ENCODE assay signal across 9 cellular contexts in genomic region chr1:209648931-209649776, GRCh38. TPM values are rescaled to one million over a fixed set of nuclear protein-coding genes. Genes with fewer than 3 reads are reported as not detected.
DNase-seq lines count a peak whose midpoint lies in the region; ATAC-seq, FAIRE-seq and TF ChIP-seq lines count a peak whose summit lies in the region.
"Had no signal": no experiment of that assay in that cellular context is flagged by ENCODE, and none has a peak within 500 bp of the region (broad histone marks: within the 10 kb centered on the region; RNA-seq: fewer than 3 reads in every experiment).

No MANE protein-coding gene starts in this region.

- peak overlapping the region; percentile 50 for H3K27ac Mint-ChIP-seq in activated T-helper 2 cell treated with anti-CD3 and anti-CD28 coated beads, Interferon-gamma antibody, Interleukin-2, Interleukin-4, amounts not matched to agents 10 μg/mL and 5 μg/mL and 100 μg/mL, durations not matched to agents 14 hours and 24 hours and 36 hours

- H3K27me3 Mint-ChIP-seq in activated T-helper 2 cell treated with anti-CD3 and anti-CD28 coated beads, Interferon-gamma antibody, Interleukin-2, Interleukin-4, amounts not matched to agents 10 μg/mL and 5 μg/mL and 100 μg/mL, durations not matched to agents 14 hours and 24 hours and 36 hours (ENCODE audit: low read depth): no peaks in the 10 kb centered on the region

- H3K4me1 Mint-ChIP-seq in activated T-helper 2 cell treated with anti-CD3 and anti-CD28 coated beads, Interferon-gamma antibody, Interleukin-2, Interleukin-4, amounts not matched to agents 10 μg/mL and 5 μg/mL and 100 μg/mL, durations not matched to agents 14 hours and 24 hours and 36 hours (ENCODE audit: low read depth): peaks cover 58% of the 10 kb centered on the region

- H3K27ac ChIP-seq in heart left ventricle: peak overlapping the region in 10 of 12 donors; percentile 4 to 94 (median 34)

- no peak overlapping the region for H3K4me3 ChIP-seq in heart left ventricle

- H3K36me3 Mint-ChIP-seq in activated T-helper 2 cell treated with anti-CD3 and anti-CD28 coated beads, Interferon-gamma antibody, Interleukin-2, Interleukin-4, amounts not matched to agents 10 μg/mL and 5 μg/mL and 100 μg/mL, durations not matched to agents 14 hours and 24 hours and 36 hours (ENCODE audit: low read depth): no peaks in the 10 kb centered on the region

- no peaks in the 10 kb centered on the region for H3K9me3 ChIP-seq in heart left ventricle

- no peak for TF ChIP-seq CTCF in heart left ventricle (IDR thresholded peaks at IDR 0.05)

- 36 to 48% (median 43%) methylated on average over 6 of the region's 6 CpGs for WGBS in heart left ventricle, 4 donors

- no peaks in the 10 kb centered on the region for H3K27me3 ChIP-seq in heart left ventricle

- DNase-seq in heart left ventricle (no peak), Right ventricle myocardium superior (no peak), kidney glomerular epithelial cell (lab: John Stamatoyannopoulos, UW) (peak; percentile 92), urothelium cell line (ENCODE audit: low spot score) (peak; percentile 61), GM19240 (ENCODE audit: insufficient read length, low spot score) (no peak), NCI-H82 treated with DMSO at 0.1 percent for 48 hours (lab: John Stamatoyannopoulos, UW; ENCODE audit: unreplicated experiment) (no peak), NCI-H1105 (lab: John Stamatoyannopoulos, UW) (no peak)
- no peak for DNase-seq in activated T-helper 2 cell treated with anti-CD3 and anti-CD28 coated beads, Interferon-gamma antibody, Interleukin-2, Interleukin-4, amounts not matched to agents 10 μg/mL and 5 μg/mL and 100 μg/mL, durations not matched to agents 14 hours and 24 hours and 36 hours (ENCODE audit: low spot score)

- no peaks in the 10 kb centered on the region for H3K36me3 ChIP-seq in heart left ventricle

- peak in 3 of 4 donors; percentile 47 to 66 (median 62) for ATAC-seq in heart left ventricle
- no peak for ATAC-seq in Right ventricle myocardium superior (ENCODE audit: poor library complexity)

- intact Hi-C loops in heart left ventricle (cut with DNase I) (loop anchor here in 2 of 10 donors (2.0 to 5.0 kb wide), 2 partner anchors 26 to 38 kb away; partner anchors contain the start of gene G0S2 (in 1 of the 2)), Right ventricle myocardium superior (cut with DNase I) (no loop called here)
- intact Hi-C loops in activated T-helper 2 cell treated with anti-CD3 and anti-CD28 coated beads, Interferon-gamma antibody, Interleukin-2, Interleukin-4, amounts not matched to agents 10 μg/mL and 5 μg/mL and 100 μg/mL, durations not matched to agents 14 hours and 24 hours and 36 hours (cut with micrococcal nuclease): loop anchor here (5.0 kb wide), 1 partner anchor 47 kb away; no protein-coding TSS in a partner anchor

- peak; percentile 87 for FAIRE-seq in urothelium cell line (lab: Jason Lieb, UNC)

- H3K4me1 ChIP-seq in heart left ventricle: peaks cover 10 to 97% (median 77%) of the 10 kb centered on the region in 12 donors

- no peak overlapping the region for H3K4me3 Mint-ChIP-seq in activated T-helper 2 cell treated with anti-CD3 and anti-CD28 coated beads, Interferon-gamma antibody, Interleukin-2, Interleukin-4, amounts not matched to agents 10 μg/mL and 5 μg/mL and 100 μg/mL, durations not matched to agents 14 hours and 24 hours and 36 hours (ENCODE audit: low read depth)

- TF ChIP-seq POLR2A in heart left ventricle (IDR thresholded peaks at IDR 0.05): no peak

- no peaks in the 10 kb centered on the region for H3K9me3 Mint-ChIP-seq in activated T-helper 2 cell treated with anti-CD3 and anti-CD28 coated beads, Interferon-gamma antibody, Interleukin-2, Interleukin-4, amounts not matched to agents 10 μg/mL and 5 μg/mL and 100 μg/mL, durations not matched to agents 14 hours and 24 hours and 36 hours

RNA-seq across cellular contexts. Expression of gene LAMB3, which starts 3.1 kb away (rescaled TPM):
- total RNA-seq in heart left ventricle (1 to 10 TPM in 8 of 9 donors, under 1 TPM in 1; 0.83 to 7.4 (median 3.6) TPM), Right ventricle myocardium superior (5.0 TPM)
- 1 to 10 TPM; 1.8 to 5.3 TPM for polyA plus RNA-seq in heart left ventricle
- 11.3 and 11.5 TPM in 2 replicates for total RNA-seq in activated T-helper 2 cell treated with anti-CD3 and anti-CD28 coated beads, Interferon-gamma antibody, Interleukin-2, Interleukin-4, amounts not matched to agents 10 μg/mL and 5 μg/mL and 100 μg/mL, durations not matched to agents 14 hours and 24 hours and 36 hours

RNA-seq across cellular contexts. Expression of gene G0S2, which starts 26.1 kb away (rescaled TPM):
- total RNA-seq in heart left ventricle (100 to 1,000 TPM in 8 of 9 donors, 10 to 100 TPM in 1; 92.0 to 600 (median 212) TPM), Right ventricle myocardium superior (453 TPM)
- 100 to 1,000 TPM in 1 of 2 donors, 10 to 100 TPM in 1; 87.6 to 218 TPM for polyA plus RNA-seq in heart left ventricle
- 49.3 and 49.4 TPM in 2 replicates for total RNA-seq in activated T-helper 2 cell treated with anti-CD3 and anti-CD28 coated beads, Interferon-gamma antibody, Interleukin-2, Interleukin-4, amounts not matched to agents 10 μg/mL and 5 μg/mL and 100 μg/mL, durations not matched to agents 14 hours and 24 hours and 36 hours

RNA-seq across cellular contexts. Expression of gene HSD11B1, which starts 55.5 kb away (rescaled TPM):
- total RNA-seq in heart left ventricle (10 to 100 TPM in 2 of 9 donors, 1 to 10 TPM in 7; 1.7 to 36.1 (median 3.6) TPM), Right ventricle myocardium superior (4.6 TPM)
- 1 to 10 TPM; 1.2 to 3.6 TPM for polyA plus RNA-seq in heart left ventricle
- 8.2 and 8.6 TPM in 2 replicates for total RNA-seq in activated T-helper 2 cell treated with anti-CD3 and anti-CD28 coated beads, Interferon-gamma antibody, Interleukin-2, Interleukin-4, amounts not matched to agents 10 μg/mL and 5 μg/mL and 100 μg/mL, durations not matched to agents 14 hours and 24 hours and 36 hours
- polyA plus RNA-seq: neural cell had no signal

Comparison
In these comparisons a context has a peak if more than half of its experiments do, and no peak if none do; other contexts are left out.
1. DNase-seq: peak in kidney glomerular epithelial cell (single experiment) and urothelium cell line (single experiment); none in heart left ventricle (0 of 5), Right ventricle myocardium superior (single experiment), activated T-helper 2 cell treated with anti-CD3 and anti-CD28 coated beads, Interferon-gamma antibody, Interleukin-2, Interleukin-4, amounts not matched to agents 10 μg/mL and 5 μg/mL and 100 μg/mL, durations not matched to agents 14 hours and 24 hours and 36 hours (single experiment), GM19240 (single experiment), NCI-H82 treated with DMSO at 0.1 percent for 48 hours (single experiment) and NCI-H1105 (single experiment).